8 cellular contexts compared by ENCODE assay signal in the genomic region with DNA sequence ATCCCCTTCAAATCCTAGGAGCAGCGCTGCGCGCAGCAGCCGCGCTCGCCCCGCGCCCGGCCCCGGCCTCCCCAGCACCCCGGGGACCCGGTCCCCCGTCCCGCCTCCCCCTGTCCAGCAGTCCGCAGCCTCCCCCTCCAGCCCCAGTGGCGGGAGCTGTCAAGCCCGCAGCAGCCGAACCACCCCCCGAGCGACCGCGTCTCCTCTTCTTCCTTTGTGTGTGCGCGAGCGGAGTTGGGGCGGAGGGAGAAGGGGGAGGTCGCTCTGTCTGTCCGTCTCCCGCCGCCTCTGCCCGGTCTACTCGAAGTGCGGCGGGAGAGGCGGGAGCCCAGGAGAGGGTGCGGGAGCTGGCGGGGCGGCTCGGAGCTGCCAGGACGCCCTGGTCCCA. TPM values are rescaled to one million over a fixed set of nuclear protein-coding genes. Genes with fewer than 3 reads are reported as not detected.
DNase-seq lines count a peak whose midpoint lies in the region; ATAC-seq, FAIRE-seq and TF ChIP-seq lines count a peak whose summit lies in the region.

No MANE protein-coding gene starts in this region.

- peak; percentile 8 for ATAC-seq in HG03175 (IDR thresholded peaks at IDR 0.05; ENCODE audit: unreplicated experiment)
- no peak for ATAC-seq in stimulated activated naive CD8-positive, alpha-beta T cell treated with anti-CD3 and anti-CD28 coated beads, Interleukin-15, Interleukin-2, amounts not matched to agents 100 U/mL and 50 U/mL, for 24 hours
- no peak for ATAC-seq in GM21529 (IDR thresholded peaks at IDR 0.05; ENCODE audit: unreplicated experiment)

- no peaks in the 10 kb centered on the region for H3K9me3 ChIP-seq in ascending aorta

- peak overlapping the region; percentile 73 to 85 for H3K4me3 ChIP-seq in ascending aorta

- no peak for FAIRE-seq in GM19239 (lab: Jason Lieb, UNC)

- intact Hi-C loops in ascending aorta (cut with DNase I), result no loop called here

- peak; percentile 11 for DNase-seq in AG20443 (ENCODE audit: low spot score)
- DNase-seq in ascending aorta (ENCODE audit: low spot score in 2 of 2), result no peak
- peak; percentile 54 for DNase-seq in islet precursor cell
- peak; percentile 6 for DNase-seq in stimulated activated naive CD8-positive, alpha-beta T cell treated with anti-CD3 and anti-CD28 coated beads, Interleukin-15, Interleukin-2, amounts not matched to agents 100 U/mL and 50 U/mL, for 24 hours
- DNase-seq in GM19239 (ENCODE audit: insufficient read length, low spot score), result no peak
- DNase-seq in SIG-M5 (lab: John Stamatoyannopoulos, UW), result no peak

- H3K27ac ChIP-seq in ascending aorta, result no peak overlapping the region

- H3K36me3 ChIP-seq in ascending aorta, result no peaks in the 10 kb centered on the region

- H3K27me3 ChIP-seq in ascending aorta, result no peaks in the 10 kb centered on the region

- H3K4me1 ChIP-seq in ascending aorta, result no peaks in the 10 kb centered on the region

- no peak for TF ChIP-seq CTCF in ascending aorta (IDR thresholded peaks at IDR 0.05)

RNA-seq across cellular contexts. Expression of gene CHN2, which starts 0.4 kb away (rescaled TPM):
- total RNA-seq in ascending aorta, result 8.7 TPM

RNA-seq across cellular contexts. Expression of gene CPVL, which starts 47.9 kb away (rescaled TPM):
- total RNA-seq in ascending aorta, result 15.2 TPM

Comparison
In these comparisons a context has a peak if more than half of its experiments do, and no peak if none do; other contexts are left out.
1. DNase-seq: peak in AG20443 (single experiment), islet precursor cell (single experiment) and stimulated activated naive CD8-positive, alpha-beta T cell treated with anti-CD3 and anti-CD28 coated beads, Interleukin-15, Interleukin-2, amounts not matched to agents 100 U/mL and 50 U/mL, for 24 hours (single experiment); none in ascending aorta (0 of 2), GM19239 (single experiment) and SIG-M5 (single experiment).